In genomic region chr14:93719234-93719633, GRCh38 we compare ENCODE assay signal across 14 cellular contexts.
"Had no signal": no experiment of that assay in that cellular context is flagged by ENCODE, and none has a peak within 500 bp of the region (broad histone marks: within the 10 kb centered on the region; RNA-seq: fewer than 3 reads in every experiment).

No MANE protein-coding gene starts in this region.

- H3K4me1 ChIP-seq: colonic mucosa, parathyroid adenoma, prostate gland had no signal

- H2AFZ ChIP-seq: hepatocyte, parathyroid adenoma had no signal

- DNase-seq: colonic mucosa; dorsolateral prefrontal cortex; effector CD8-positive, alpha-beta T cell; foreskin melanocyte; left colon; naive thymus-derived CD4-positive, alpha-beta T cell; nucleus accumbens; stimulated activated CD4-positive, alpha-beta T cell treated with anti-CD3 and anti-CD28 coated beads, Interleukin-2, amount 100 ng/mL, for 48 hours; stimulated activated naive CD4-positive, alpha-beta T cell treated with Interleukin-2 at 50 U/mL for 16 hours; trophoblast cell had no signal

- H3K4me2 ChIP-seq: hepatocyte, smooth muscle cell had no signal

- H3K36me3 ChIP-seq: colonic mucosa, prostate gland had no signal

- ATAC-seq: left colon; naive thymus-derived CD4-positive, alpha-beta T cell had no signal

- H3K9me3 ChIP-seq: colonic mucosa, prostate gland had no signal

- H3K27ac ChIP-seq: colonic mucosa, hepatocyte, parathyroid adenoma, prostate gland had no signal

- H3K9ac ChIP-seq: parathyroid adenoma had no signal

- H3K27me3 ChIP-seq: colonic mucosa, hepatocyte had no signal

- H3K4me3 ChIP-seq: colonic mucosa, dorsolateral prefrontal cortex, hepatocyte, prostate gland, smooth muscle cell had no signal
